ENCODE assay signal across 19 cellular contexts in the genomic region with DNA sequence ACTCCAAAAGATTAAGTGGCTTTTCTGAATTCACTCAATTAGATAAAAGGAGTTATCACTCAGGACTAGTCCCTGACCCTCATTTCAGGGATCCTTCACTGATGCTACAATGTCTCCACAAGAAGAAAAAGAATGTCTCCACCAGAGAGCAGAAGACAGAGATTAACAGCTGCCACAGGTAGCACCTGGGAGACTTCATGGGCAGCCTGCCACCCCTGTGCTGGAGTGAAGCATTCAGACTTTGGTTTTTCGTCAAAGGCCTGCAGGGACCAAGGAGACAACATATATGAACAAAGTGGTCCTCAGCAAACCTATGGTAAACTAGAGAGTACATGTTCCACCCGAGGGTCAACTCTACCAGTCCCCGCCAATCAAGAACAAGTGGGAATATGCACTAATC.
DNase-seq lines count a peak whose midpoint lies in the region; ATAC-seq and TF ChIP-seq lines count a peak whose summit lies in the region.
"Had no signal": no experiment of that assay in that cellular context is flagged by ENCODE, and none has a peak within 500 bp of the region (broad histone marks: within the 10 kb centered on the region; RNA-seq: fewer than 3 reads in every experiment).

No MANE protein-coding gene starts in this region.

- H3F3A ChIP-seq in neural progenitor cell (ENCODE audit: low read depth), result peaks cover 43% of the 10 kb centered on the region

- no peak for TF ChIP-seq CTCF in brain (conservative IDR thresholded peaks at IDR 0.05)
- TF ChIP-seq CTCF in neural progenitor cell (IDR thresholded peaks at IDR 0.05), result no peak
- TF ChIP-seq CTCF in vagina (IDR thresholded peaks at IDR 0.05), result no peak

- H3K9ac ChIP-seq in neural progenitor cell, result no peak overlapping the region
- H3K9ac ChIP-seq: BLaER1 had no signal

- H3K4me3 Mint-ChIP-seq in activated CD4-positive, alpha-beta T cell treated with anti-CD3 and anti-CD28 coated beads for 36 hours, result no peak overlapping the region
- no peak overlapping the region for H3K4me3 Mint-ChIP-seq in brain
- no peak overlapping the region for H3K4me3 Mint-ChIP-seq in neural progenitor cell
- H3K4me3 Mint-ChIP-seq: CD14-positive monocyte had no signal

- H3K9me3 Mint-ChIP-seq in activated CD4-positive, alpha-beta T cell treated with anti-CD3 and anti-CD28 coated beads for 36 hours (ENCODE audit: low read depth), result no peaks in the 10 kb centered on the region
- H3K9me3 Mint-ChIP-seq in brain (peaks cover 0 to 4% (median 0%) of the 10 kb centered on the region in 5 experiments), neural progenitor cell (no peaks in the 10 kb centered on the region)
- H3K9me3 Mint-ChIP-seq: CD4-positive, alpha-beta memory T cell had no signal

- no peaks in the 10 kb centered on the region for H4K20me1 ChIP-seq in neural progenitor cell (ENCODE audit: low read depth)
- H4K20me1 ChIP-seq: BLaER1 had no signal

- peak overlapping the region; percentile 32 for H3K27ac Mint-ChIP-seq in activated CD4-positive, alpha-beta T cell treated with anti-CD3 and anti-CD28 coated beads for 36 hours
- H3K27ac Mint-ChIP-seq in brain (peak overlapping the region in 4 of 5 experiments; percentile 84 to 92 (median 90)), neural progenitor cell (no peak overlapping the region)

- no peaks in the 10 kb centered on the region for H3K79me2 ChIP-seq in neural progenitor cell (ENCODE audit: low read depth)

- TF ChIP-seq POLR2A in vagina (IDR thresholded peaks at IDR 0.05), result no peak

- POLR2A ChIA-PET in activated CD4-positive, alpha-beta T cell treated with anti-CD3 and anti-CD28 coated beads for 36 hours (lab: Charles Lee), result no interaction called here

- H3K36me3 ChIP-seq in neural progenitor cell, result no peaks in the 10 kb centered on the region
- H3K36me3 ChIP-seq in vagina, result no peaks in the 10 kb centered on the region
- no peaks in the 10 kb centered on the region for H3K36me3 ChIP-seq in HAP-1 (replicated peaks)
- H3K36me3 ChIP-seq: BLaER1 had no signal

- peaks cover 60% of the 10 kb centered on the region for H3K4me1 ChIP-seq in neural progenitor cell
- H3K4me1 ChIP-seq in vagina, result no peaks in the 10 kb centered on the region
- H3K4me1 ChIP-seq in HAP-1, result peaks cover 51% of the 10 kb centered on the region
- H3K4me1 ChIP-seq: A549, BLaER1 had no signal

- H3K27ac ChIP-seq in neural progenitor cell, result peak overlapping the region; percentile 74
- no peak overlapping the region for H3K27ac ChIP-seq in vagina
- H3K27ac ChIP-seq in caudate nucleus (ENCODE audit: low read depth, low read length), result no peak overlapping the region
- H3K27ac ChIP-seq: 22Rv1, A549, BLaER1 had no signal

- H3K4me3 ChIP-seq in neural progenitor cell (no peak overlapping the region), vagina (no peak overlapping the region), HAP-1 (no peak overlapping the region)
- H3K4me3 ChIP-seq: A549, BLaER1 had no signal

- peak overlapping the region; percentile 71 for H3K4me2 ChIP-seq in neural progenitor cell
- H3K4me2 ChIP-seq: A549, BLaER1 had no signal

- H2AFZ ChIP-seq in neural progenitor cell (replicated peaks), result no peak overlapping the region

- DNase-seq in activated CD4-positive, alpha-beta T cell treated with anti-CD3 and anti-CD28 coated beads for 36 hours, result no peak
- no peak for DNase-seq in activated CD4-positive, alpha-beta T cell treated with anti-CD3 and anti-CD28 coated beads for 48 hours
- DNase-seq in neural progenitor cell (ENCODE audit: low spot score) (no peak), vagina (ENCODE audit: extremely low spot score in 2 of 2) (no peak), caudate nucleus (lab: John Stamatoyannopoulos, UW) (no peak), HAP-1 (ENCODE audit: low spot score in 2 of 2) (no peak)
- DNase-seq: AML-193; CD4-positive, alpha-beta memory T cell; DMS153; DMS79; GDM1; GOT3; HCEC 1CT had no signal

- H3K9me3 ChIP-seq in neural progenitor cell (ENCODE audit: low read depth), result no peaks in the 10 kb centered on the region
- no peaks in the 10 kb centered on the region for H3K9me3 ChIP-seq in vagina
- H3K9me3 ChIP-seq in HAP-1, result no peaks in the 10 kb centered on the region
- H3K9me3 ChIP-seq: A549, BLaER1 had no signal

- H3K27me3 ChIP-seq in neural progenitor cell (no peaks in the 10 kb centered on the region), vagina (no peaks in the 10 kb centered on the region), HAP-1 (ENCODE audit: low read depth) (no peaks in the 10 kb centered on the region)
- H3K27me3 ChIP-seq: BLaER1 had no signal

- no peaks in the 10 kb centered on the region for H3K27me3 Mint-ChIP-seq in activated CD4-positive, alpha-beta T cell treated with anti-CD3 and anti-CD28 coated beads for 36 hours
- peaks cover 4% of the 10 kb centered on the region for H3K27me3 Mint-ChIP-seq in brain
- peaks cover 6% of the 10 kb centered on the region for H3K27me3 Mint-ChIP-seq in neural progenitor cell (ENCODE audit: insufficient read depth, low read depth)
- H3K27me3 Mint-ChIP-seq: CD4-positive, alpha-beta memory T cell had no signal

- no peaks in the 10 kb centered on the region for H3K36me3 Mint-ChIP-seq in activated CD4-positive, alpha-beta T cell treated with anti-CD3 and anti-CD28 coated beads for 36 hours (ENCODE audit: low read depth)
- H3K36me3 Mint-ChIP-seq in brain (no peaks in the 10 kb centered on the region), neural progenitor cell (no peaks in the 10 kb centered on the region)
- H3K36me3 Mint-ChIP-seq: CD4-positive, alpha-beta memory T cell had no signal

- CTCF ChIA-PET in activated CD4-positive, alpha-beta T cell treated with anti-CD3 and anti-CD28 coated beads for 36 hours (lab: Charles Lee), result interaction anchor here (1.8 kb wide), 1 partner anchor 11 kb away, joined by 5 read pairs; no protein-coding TSS in a partner anchor

- no peak for ATAC-seq in activated CD4-positive, alpha-beta T cell treated with anti-CD3 and anti-CD28 coated beads for 36 hours
- ATAC-seq in activated CD4-positive, CD25-positive, alpha-beta regulatory T cell treated with anti-CD3 and anti-CD28 coated beads, Interleukin-2, amount 50 U/mL, for 24 hours, result no peak
- ATAC-seq: A549 had no signal

- H3K4me1 Mint-ChIP-seq in activated CD4-positive, alpha-beta T cell treated with anti-CD3 and anti-CD28 coated beads for 36 hours, result peaks cover 5% of the 10 kb centered on the region
- peaks cover 79% of the 10 kb centered on the region for H3K4me1 Mint-ChIP-seq in brain
- peaks cover 40% of the 10 kb centered on the region for H3K4me1 Mint-ChIP-seq in neural progenitor cell

- intact Hi-C loops in activated CD4-positive, alpha-beta T cell treated with anti-CD3 and anti-CD28 coated beads for 36 hours (cut with DNase I, micrococcal nuclease), result no loop called here
- intact Hi-C loops in vagina (cut with DNase I), result no loop called here

- in situ Hi-C loops in HAP-1 (cut with MboI; ENCODE audit: low sequenced_read_pairs), result no loop called here
